Comparison of ENCODE assay signal across 10 cellular contexts in genomic region chr7:70347880-70348279, GRCh38.
DNase-seq lines count a peak whose midpoint lies in the region; ATAC-seq lines count a peak whose summit lies in the region.
"Had no signal": no experiment of that assay in that cellular context is flagged by ENCODE, and none has a peak within 500 bp of the region (broad histone marks: within the 10 kb centered on the region; RNA-seq: fewer than 3 reads in every experiment).

No MANE protein-coding gene starts in this region.

- H3K4me1 Mint-ChIP-seq in stimulated activated memory B cell treated with anti-CD40 and anti-IgM and Interleukin-4, amounts not matched to agents 10 μg/mL and 1 μg/mL and 100 μg/mL, for 72 hours, result peaks cover 12% of the 10 kb centered on the region

- H3K4me3 ChIP-seq in H7 (ENCODE audit: insufficient read depth, low read depth, low read length), result no peak overlapping the region

- H3K36me3 Mint-ChIP-seq in stimulated activated memory B cell treated with anti-CD40 and anti-IgM and Interleukin-4, amounts not matched to agents 10 μg/mL and 1 μg/mL and 100 μg/mL, for 72 hours, result peaks cover 18% of the 10 kb centered on the region

- no peaks in the 10 kb centered on the region for H3K9me3 Mint-ChIP-seq in stimulated activated memory B cell treated with anti-CD40 and anti-IgM and Interleukin-4, amounts not matched to agents 10 μg/mL and 1 μg/mL and 100 μg/mL, for 72 hours

- no peak overlapping the region for H3K27ac Mint-ChIP-seq in stimulated activated memory B cell treated with anti-CD40 and anti-IgM and Interleukin-4, amounts not matched to agents 10 μg/mL and 1 μg/mL and 100 μg/mL, for 72 hours
- H3K27ac Mint-ChIP-seq: type B pancreatic cell had no signal

- no peaks in the 10 kb centered on the region for H3K27me3 Mint-ChIP-seq in stimulated activated memory B cell treated with anti-CD40 and anti-IgM and Interleukin-4, amounts not matched to agents 10 μg/mL and 1 μg/mL and 100 μg/mL, for 72 hours

- no peaks in the 10 kb centered on the region for H3K27me3 ChIP-seq in H7 (ENCODE audit: control insufficient read depth, insufficient read depth, low read length)

- peak; percentile 93 for ATAC-seq in GM18873 (IDR thresholded peaks at IDR 0.05; ENCODE audit: low FRiP score, unreplicated experiment)
- peak; percentile 98 for ATAC-seq in GM21529 (IDR thresholded peaks at IDR 0.05; ENCODE audit: unreplicated experiment)
- peak; percentile 93 for ATAC-seq in HG03097 (IDR thresholded peaks at IDR 0.05; ENCODE audit: low FRiP score, unreplicated experiment)
- ATAC-seq in stimulated activated memory B cell treated with anti-CD40 and anti-IgM and Interleukin-4, amounts not matched to agents 10 μg/mL and 1 μg/mL and 100 μg/mL, for 72 hours, result peak; percentile 96
- ATAC-seq: Panc1 had no signal

- no peaks in the 10 kb centered on the region for H3K36me3 ChIP-seq in H7 (replicated peaks; ENCODE audit: control insufficient read depth, insufficient read depth, low read length)

- DNase-seq in DMS114 treated with DMSO at 0.1 percent for 48 hours (lab: John Stamatoyannopoulos, UW; ENCODE audit: unreplicated experiment), result no peak
- DNase-seq in H7, result no peak
- no peak for DNase-seq in NCI-H2227 (lab: John Stamatoyannopoulos, UW; ENCODE audit: unreplicated experiment)
- DNase-seq: NCI-H2171 had no signal

- H3K4me3 Mint-ChIP-seq in stimulated activated memory B cell treated with anti-CD40 and anti-IgM and Interleukin-4, amounts not matched to agents 10 μg/mL and 1 μg/mL and 100 μg/mL, for 72 hours, result no peak overlapping the region
- H3K4me3 Mint-ChIP-seq: type B pancreatic cell had no signal
